ENCODE assay signal across 8 cellular contexts in the genomic region with DNA sequence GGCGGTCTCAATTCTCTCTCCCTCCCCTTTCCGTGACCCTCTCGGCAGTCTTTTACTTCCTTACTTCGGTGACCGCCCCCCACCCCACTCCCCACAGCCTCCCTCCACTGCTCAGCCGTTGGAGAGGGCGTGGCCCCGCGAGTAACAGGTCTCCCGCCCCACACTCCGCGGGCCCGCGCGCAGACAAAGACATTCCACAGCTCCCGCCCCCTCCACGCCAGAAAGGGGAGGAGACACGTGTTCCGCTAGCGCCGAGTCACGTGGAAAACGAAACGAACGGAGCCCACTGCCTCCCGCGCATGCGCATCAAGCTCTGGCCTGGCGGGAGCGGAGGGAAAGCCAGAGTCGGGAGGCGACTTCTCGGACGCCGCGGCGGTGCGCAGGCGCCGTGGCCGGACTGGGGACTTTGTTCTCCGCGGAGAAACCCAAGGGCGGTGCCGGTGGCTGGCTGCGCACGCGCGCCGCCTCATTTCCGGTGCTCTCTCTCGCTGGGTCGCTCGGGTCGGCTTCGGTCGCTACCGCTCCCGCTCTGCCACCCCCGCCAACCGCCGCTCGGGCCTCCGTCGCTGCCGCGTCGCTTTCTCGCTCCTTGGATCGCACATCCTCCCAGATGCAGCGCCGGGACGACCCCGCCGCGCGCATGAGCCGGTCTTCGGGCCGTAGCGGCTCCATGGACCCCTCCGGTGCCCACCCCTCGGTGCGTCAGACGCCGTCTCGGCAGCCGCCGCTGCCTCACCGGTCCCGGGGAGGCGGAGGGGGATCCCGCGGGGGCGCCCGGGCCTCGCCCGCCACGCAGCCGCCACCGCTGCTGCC. TPM values are rescaled to one million over a fixed set of nuclear protein-coding genes. Genes with fewer than 3 reads are reported as not detected.
DNase-seq lines count a peak whose midpoint lies in the region; ATAC-seq, FAIRE-seq and TF ChIP-seq lines count a peak whose summit lies in the region.

A gene with protein sequence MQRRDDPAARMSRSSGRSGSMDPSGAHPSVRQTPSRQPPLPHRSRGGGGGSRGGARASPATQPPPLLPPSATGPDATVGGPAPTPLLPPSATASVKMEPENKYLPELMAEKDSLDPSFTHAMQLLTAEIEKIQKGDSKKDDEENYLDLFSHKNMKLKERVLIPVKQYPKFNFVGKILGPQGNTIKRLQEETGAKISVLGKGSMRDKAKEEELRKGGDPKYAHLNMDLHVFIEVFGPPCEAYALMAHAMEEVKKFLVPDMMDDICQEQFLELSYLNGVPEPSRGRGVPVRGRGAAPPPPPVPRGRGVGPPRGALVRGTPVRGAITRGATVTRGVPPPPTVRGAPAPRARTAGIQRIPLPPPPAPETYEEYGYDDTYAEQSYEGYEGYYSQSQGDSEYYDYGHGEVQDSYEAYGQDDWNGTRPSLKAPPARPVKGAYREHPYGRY (plus strand): TSS at position 483 of the 813 bp plus-strand sequence. CDS start 128 bp downstream, at position 611.

- no peaks in the 10 kb centered on the region for H3K27me3 ChIP-seq in pancreas
- no peaks in the 10 kb centered on the region for H3K27me3 ChIP-seq in tibial artery

- no peaks in the 10 kb centered on the region for H3K36me3 ChIP-seq in pancreas
- H3K36me3 ChIP-seq in tibial artery: no peaks in the 10 kb centered on the region

- H3K9me3 ChIP-seq in pancreas (no peaks in the 10 kb centered on the region), tibial artery (no peaks in the 10 kb centered on the region)

- H3K4me3 Mint-ChIP-seq in activated naive CD8-positive, alpha-beta T cell treated with anti-CD3 and anti-CD28 coated beads, Interleukin-2, amount 50 U/mL, for 24 hours: peak within 1 kb of the TSS; percentile 88

- ATAC-seq in HG02763 (IDR thresholded peaks at IDR 0.05; ENCODE audit: unreplicated experiment) (peak; percentile 85), Right ventricle myocardium superior (ENCODE audit: poor library complexity) (peak; percentile 96), pancreas (peak; percentile 89 to 97 (median 96))
- peak; percentile 88 for ATAC-seq in activated naive CD8-positive, alpha-beta T cell treated with anti-CD3 and anti-CD28 coated beads, Interleukin-2, amount 50 U/mL, for 24 hours

- H3K36me3 Mint-ChIP-seq in activated naive CD8-positive, alpha-beta T cell treated with anti-CD3 and anti-CD28 coated beads, Interleukin-2, amount 50 U/mL, for 24 hours (ENCODE audit: low read depth): peaks cover 30% of the 10 kb centered on the region

- peaks cover 35% of the 10 kb centered on the region for H3K4me1 Mint-ChIP-seq in activated naive CD8-positive, alpha-beta T cell treated with anti-CD3 and anti-CD28 coated beads, Interleukin-2, amount 50 U/mL, for 24 hours

- TF ChIP-seq CTCF in GM12865 (IDR thresholded peaks at IDR 0.05; ENCODE audit: insufficient read depth, low read depth, low read length, missing control alignments) (no peak), pancreas (IDR thresholded peaks at IDR 0.05) (no peak), tibial artery (IDR thresholded peaks at IDR 0.05) (peak in 1 of 2 experiments; percentile 24)

- peak within 1 kb of the TSS; percentile 94 to 99 (median 96) for H3K27ac ChIP-seq in pancreas
- H3K27ac ChIP-seq in tibial artery: peak within 1 kb of the TSS; percentile 98 to 99

- H3K27me3 Mint-ChIP-seq in activated naive CD8-positive, alpha-beta T cell treated with anti-CD3 and anti-CD28 coated beads, Interleukin-2, amount 50 U/mL, for 24 hours: peaks cover 2% of the 10 kb centered on the region

- H3K4me3 ChIP-seq in GM12865 (ENCODE audit: low read depth, low read length) (peak within 1 kb of the TSS; percentile 99), pancreas (peak within 1 kb of the TSS; percentile 78 to 100 (median 98)), tibial artery (peak within 1 kb of the TSS; percentile 86 to 99)

- peak; percentile 99 for DNase-seq in GM12865 (ENCODE audit: low read depth)
- peak; percentile 94 for DNase-seq in NCI-H1417 treated with DMSO at 0.1 percent for 48 hours (lab: John Stamatoyannopoulos, UW)
- DNase-seq in SW480 (ENCODE audit: low spot score): peak; percentile 95
- DNase-seq in activated naive CD8-positive, alpha-beta T cell treated with anti-CD3 and anti-CD28 coated beads, Interleukin-2, amount 50 U/mL, for 24 hours: peak; percentile 99
- peak; percentile 99 for DNase-seq in Right ventricle myocardium superior
- peak; percentile 98 to 100 (median 99) for DNase-seq in pancreas
- peak; percentile 98 to 99 for DNase-seq in tibial artery

- WGBS in pancreas, 2 donors: 0 to 1% methylated on average over 75 to 101 of the region's 101 CpGs

- FAIRE-seq in pancreas (lab: Jason Lieb, UNC): no peak

- H3K4me1 ChIP-seq in pancreas: peaks cover 0 to 24% (median 0%) of the 10 kb centered on the region in 3 donors
- peaks cover 0 to 41% (median 27%) of the 10 kb centered on the region in 4 donors for H3K4me1 ChIP-seq in tibial artery

- peak within 1 kb of the TSS; percentile 98 for H3K27ac Mint-ChIP-seq in activated naive CD8-positive, alpha-beta T cell treated with anti-CD3 and anti-CD28 coated beads, Interleukin-2, amount 50 U/mL, for 24 hours

- no peaks in the 10 kb centered on the region for H3K9me3 Mint-ChIP-seq in activated naive CD8-positive, alpha-beta T cell treated with anti-CD3 and anti-CD28 coated beads, Interleukin-2, amount 50 U/mL, for 24 hours

- intact Hi-C loops in Right ventricle myocardium superior (cut with DNase I) (no loop called here), pancreas (cut with DNase I) (no loop called here), tibial artery (cut with DNase I; ENCODE audit: low total_unique reads) (no loop called here)

RNA-seq across cellular contexts. Expression of the gene that starts here (rescaled TPM):
- total RNA-seq in Right ventricle myocardium superior (51.0 TPM), pancreas (10 to 100 TPM; 26.6 to 56.7 (median 41.2) TPM)
- polyA plus RNA-seq in pancreas: 10 to 100 TPM; 22.8 to 41.7 TPM

Comparison
In these comparisons a context has a peak if more than half of its experiments do, and no peak if none do; other contexts are left out.
1. Peak in every context shown above with its lines: DNase-seq, ATAC-seq, H3K4me3 ChIP-seq and H3K27ac ChIP-seq.